28 cellular contexts compared by ENCODE assay signal in genomic region chr15:57518779-57519410, GRCh38.
"Had no signal": no experiment of that assay in that cellular context is flagged by ENCODE, and none has a peak within 500 bp of the region (broad histone marks: within the 10 kb centered on the region; RNA-seq: fewer than 3 reads in every experiment).

No MANE protein-coding gene starts in this region.

- H3K27ac Mint-ChIP-seq: activated CD4-positive, alpha-beta memory T cell treated with anti-CD3 and anti-CD28 coated beads for 36 hours; activated CD4-positive, alpha-beta T cell treated with anti-CD3 and anti-CD28 coated beads, Interleukin-2, amount 10 ng/mL, durations not matched to agents 24 days and 14 days; activated naive CD4-positive, alpha-beta T cell treated with anti-CD3 and anti-CD28 coated beads, Interleukin-2, amount 10 ng/mL, durations not matched to agents 7 days and 5 days; activated naive CD8-positive, alpha-beta T cell treated with anti-CD3 and anti-CD28 coated beads, Interleukin-2, amount 10 ng/mL, durations not matched to agents 7 days and 5 days; activated T-cell treated with anti-CD3 and anti-CD28 coated beads, Interleukin-2, amount 50 U/mL, for 24 hours; stimulated activated memory B cell treated with anti-CD40 and anti-IgM and Interleukin-4, amounts not matched to agents 10 μg/mL and 1 μg/mL and 100 μg/mL, for 72 hours; stimulated activated naive CD8-positive, alpha-beta T cell treated with anti-CD3 and anti-CD28 coated beads, Interleukin-15, amount 100 ng/mL, for 72 hours had no signal

- DNase-seq: activated CD4-positive, alpha-beta memory T cell treated with anti-CD3 and anti-CD28 coated beads for 36 hours; activated CD4-positive, alpha-beta T cell treated with anti-CD3 and anti-CD28 coated beads, Interleukin-2, amount 10 ng/mL, durations not matched to agents 24 days and 14 days; activated CD4-positive, CD25-positive, alpha-beta regulatory T cell treated with anti-CD3 and anti-CD28 coated beads, Interleukin-2, amount 50 U/mL, for 72 hours; activated CD8-positive, alpha-beta memory T cell treated with anti-CD3 and anti-CD28 coated beads, Interleukin-2, amount 50 U/mL, for 48 hours; activated gamma-delta T cell; activated naive CD4-positive, alpha-beta T cell treated with anti-CD3 and anti-CD28 coated beads, Interleukin-2, amount 10 ng/mL, durations not matched to agents 7 days and 5 days; activated naive CD8-positive, alpha-beta T cell treated with anti-CD3 and anti-CD28 coated beads, Interleukin-2, amount 10 ng/mL, durations not matched to agents 7 days and 5 days; activated T-cell treated with anti-CD3 and anti-CD28 coated beads, Interleukin-2, amount 50 U/mL, for 24 hours; amniotic stem cell; effector CD8-positive, alpha-beta T cell; erythroblast; gastrocnemius medialis; islet precursor cell; mesendoderm; nucleus accumbens; stimulated activated CD4-positive, alpha-beta T cell treated with anti-CD3 and anti-CD28 coated beads, Interleukin-1b, Interleukin-23, amount 100 ng/mL, for 48 hours; stimulated activated CD4-positive, alpha-beta T cell treated with anti-CD3 and anti-CD28 coated beads, Interleukin-4, amount 100 ng/mL, for 4 hours; stimulated activated CD8-positive, alpha-beta memory T cell treated with anti-CD3 and anti-CD28 coated beads, Interleukin-4, amount 100 ng/mL, for 48 hours; stimulated activated naive CD8-positive, alpha-beta T cell treated with anti-CD3 and anti-CD28 coated beads, Interleukin-15, amount 100 ng/mL, for 72 hours; substantia nigra; T-helper 2 cell had no signal

- ATAC-seq: gastrocnemius medialis; stimulated activated memory B cell treated with anti-CD40 and anti-IgM and Interleukin-4, amounts not matched to agents 10 μg/mL and 1 μg/mL and 100 μg/mL, for 72 hours; stimulated activated naive CD8-positive, alpha-beta T cell treated with anti-CD3 and anti-CD28 coated beads, Interleukin-15, amount 100 ng/mL, for 72 hours had no signal

- H3K4me2 ChIP-seq: hepatocyte, smooth muscle cell had no signal

- H3K4me3 Mint-ChIP-seq: activated CD4-positive, alpha-beta memory T cell treated with anti-CD3 and anti-CD28 coated beads for 36 hours; activated CD4-positive, alpha-beta T cell treated with anti-CD3 and anti-CD28 coated beads, Interleukin-2, amount 10 ng/mL, durations not matched to agents 24 days and 14 days; activated naive CD4-positive, alpha-beta T cell treated with anti-CD3 and anti-CD28 coated beads, Interleukin-2, amount 10 ng/mL, durations not matched to agents 7 days and 5 days; activated naive CD8-positive, alpha-beta T cell treated with anti-CD3 and anti-CD28 coated beads, Interleukin-2, amount 10 ng/mL, durations not matched to agents 7 days and 5 days; activated T-cell treated with anti-CD3 and anti-CD28 coated beads, Interleukin-2, amount 50 U/mL, for 24 hours; central memory CD8-positive, alpha-beta T cell; stimulated activated memory B cell treated with anti-CD40 and anti-IgM and Interleukin-4, amounts not matched to agents 10 μg/mL and 1 μg/mL and 100 μg/mL, for 72 hours; stimulated activated naive CD8-positive, alpha-beta T cell treated with anti-CD3 and anti-CD28 coated beads, Interleukin-15, amount 100 ng/mL, for 72 hours had no signal

- H3K27me3 ChIP-seq: breast epithelium, gastrocnemius medialis, hepatocyte, right atrium auricular region had no signal

- H3K9ac ChIP-seq: parathyroid adenoma had no signal

- H2AFZ ChIP-seq: hepatocyte, parathyroid adenoma had no signal

- H3K4me3 ChIP-seq: breast epithelium, gastrocnemius medialis, hepatocyte, right atrium auricular region, smooth muscle cell had no signal

- H3K79me2 ChIP-seq: hepatocyte, parathyroid adenoma had no signal

- H3K36me3 Mint-ChIP-seq: activated CD4-positive, alpha-beta memory T cell treated with anti-CD3 and anti-CD28 coated beads for 36 hours; activated naive CD4-positive, alpha-beta T cell treated with anti-CD3 and anti-CD28 coated beads, Interleukin-2, amount 10 ng/mL, durations not matched to agents 7 days and 5 days; activated naive CD8-positive, alpha-beta T cell treated with anti-CD3 and anti-CD28 coated beads, Interleukin-2, amount 10 ng/mL, durations not matched to agents 7 days and 5 days; stimulated activated memory B cell treated with anti-CD40 and anti-IgM and Interleukin-4, amounts not matched to agents 10 μg/mL and 1 μg/mL and 100 μg/mL, for 72 hours had no signal

- H3K27me3 Mint-ChIP-seq: activated CD4-positive, alpha-beta memory T cell treated with anti-CD3 and anti-CD28 coated beads for 36 hours; activated naive CD8-positive, alpha-beta T cell treated with anti-CD3 and anti-CD28 coated beads, Interleukin-2, amount 10 ng/mL, durations not matched to agents 7 days and 5 days; stimulated activated memory B cell treated with anti-CD40 and anti-IgM and Interleukin-4, amounts not matched to agents 10 μg/mL and 1 μg/mL and 100 μg/mL, for 72 hours; stimulated activated naive CD8-positive, alpha-beta T cell treated with anti-CD3 and anti-CD28 coated beads, Interleukin-15, amount 100 ng/mL, for 72 hours had no signal

- H3K36me3 ChIP-seq: breast epithelium, gastrocnemius medialis, right atrium auricular region had no signal

- H3K9me3 ChIP-seq: breast epithelium, gastrocnemius medialis, right atrium auricular region had no signal

- H3K9me3 Mint-ChIP-seq: activated CD4-positive, alpha-beta memory T cell treated with anti-CD3 and anti-CD28 coated beads for 36 hours; activated CD4-positive, alpha-beta T cell treated with anti-CD3 and anti-CD28 coated beads, Interleukin-2, amount 10 ng/mL, durations not matched to agents 24 days and 14 days; activated naive CD4-positive, alpha-beta T cell treated with anti-CD3 and anti-CD28 coated beads, Interleukin-2, amount 10 ng/mL, durations not matched to agents 7 days and 5 days; activated naive CD8-positive, alpha-beta T cell treated with anti-CD3 and anti-CD28 coated beads, Interleukin-2, amount 10 ng/mL, durations not matched to agents 7 days and 5 days; activated T-cell treated with anti-CD3 and anti-CD28 coated beads, Interleukin-2, amount 50 U/mL, for 24 hours; central memory CD8-positive, alpha-beta T cell; stimulated activated memory B cell treated with anti-CD40 and anti-IgM and Interleukin-4, amounts not matched to agents 10 μg/mL and 1 μg/mL and 100 μg/mL, for 72 hours; stimulated activated naive CD8-positive, alpha-beta T cell treated with anti-CD3 and anti-CD28 coated beads, Interleukin-15, amount 100 ng/mL, for 72 hours had no signal

- H3K4me1 ChIP-seq: breast epithelium, gastrocnemius medialis, parathyroid adenoma had no signal

- H3K4me1 Mint-ChIP-seq: activated CD4-positive, alpha-beta T cell treated with anti-CD3 and anti-CD28 coated beads, Interleukin-2, amount 10 ng/mL, durations not matched to agents 24 days and 14 days; activated naive CD4-positive, alpha-beta T cell treated with anti-CD3 and anti-CD28 coated beads, Interleukin-2, amount 10 ng/mL, durations not matched to agents 7 days and 5 days; activated naive CD8-positive, alpha-beta T cell treated with anti-CD3 and anti-CD28 coated beads, Interleukin-2, amount 10 ng/mL, durations not matched to agents 7 days and 5 days; central memory CD8-positive, alpha-beta T cell; stimulated activated naive CD8-positive, alpha-beta T cell treated with anti-CD3 and anti-CD28 coated beads, Interleukin-15, amount 100 ng/mL, for 72 hours had no signal

- H3K27ac ChIP-seq: breast epithelium, gastrocnemius medialis, hepatocyte, parathyroid adenoma, right atrium auricular region had no signal
